In the genomic region with DNA sequence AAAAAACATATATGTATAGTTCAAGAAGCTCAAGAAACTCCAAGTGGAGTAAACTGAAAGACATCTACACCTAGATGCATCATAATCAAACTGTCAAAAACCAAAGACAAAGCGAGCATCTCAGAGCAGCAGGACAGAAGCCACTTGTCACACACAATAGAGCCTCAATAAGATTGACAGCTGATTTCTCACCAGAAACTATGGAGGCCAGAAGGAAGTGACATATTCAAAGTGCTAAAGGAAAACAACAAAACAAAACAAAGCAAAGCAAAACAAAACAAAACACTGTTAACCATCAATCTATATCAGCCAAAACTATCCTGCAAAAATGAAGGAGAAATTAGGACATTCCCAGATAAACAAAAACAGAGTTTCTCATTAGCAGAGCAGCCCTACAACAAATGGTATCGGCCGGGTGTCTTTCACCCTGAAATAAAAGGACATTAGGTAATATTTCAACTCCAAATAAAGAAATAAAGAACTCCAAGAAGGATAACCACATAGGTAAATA, we compare ENCODE assay signal across 21 cellular contexts.
DNase-seq lines count a peak whose midpoint lies in the region; ATAC-seq and TF ChIP-seq lines count a peak whose summit lies in the region.
"Had no signal": no experiment of that assay in that cellular context is flagged by ENCODE, and none has a peak within 500 bp of the region (broad histone marks: within the 10 kb centered on the region; RNA-seq: fewer than 3 reads in every experiment).

No MANE protein-coding gene starts in this region.

- H3K9me3 Mint-ChIP-seq in MCF 10A (ENCODE audit: unreplicated experiment) (peaks cover 22% of the 10 kb centered on the region), WTC11 (peaks cover 35% of the 10 kb centered on the region)

- TF ChIP-seq CTCF in MCF 10A (IDR thresholded peaks at IDR 0.05; ENCODE audit: unreplicated experiment) (no peak), mammary epithelial cell (conservative IDR thresholded peaks at IDR 0.05 in 1 of 2, IDR thresholded peaks at IDR 0.05 in 1 of 2; ENCODE audit: extremely low read depth in 1 of 2, insufficient read depth in 1 of 2, low read depth in 1 of 2, low read length in 2 of 2) (no peak), WTC11 (IDR thresholded peaks at IDR 0.05) (no peak)

- H3K27ac Mint-ChIP-seq in MCF 10A (ENCODE audit: low read depth, unreplicated experiment), result no peak overlapping the region
- no peak overlapping the region for H3K27ac Mint-ChIP-seq in WTC11
- H3K27ac Mint-ChIP-seq: activated T-helper 1 cell treated with anti-CD3 and anti-CD28 coated beads, Interleukin-12 subunit alpha, Interleukin-12 subunit beta, Interleukin-2, Interleukin-4 antibody, amounts not matched to agents 30 ng/mL and 10 ng/mL and 1 ng/mL, durations not matched to agents 14 hours and 24 hours and 36 hours; CD4-positive, alpha-beta T cell; natural killer cell treated with Interleukin-12 subunit alpha and Interleukin-12 subunit beta and Interleukin-15 and Interleukin-18, amount 100 ng/mL, for 72 hours had no signal

- H4K20me1 ChIP-seq in mammary epithelial cell (ENCODE audit: insufficient read depth, low read length), result no peaks in the 10 kb centered on the region

- H3K79me2 ChIP-seq in mammary epithelial cell (ENCODE audit: insufficient read depth, low read length), result no peaks in the 10 kb centered on the region
- H3K79me2 ChIP-seq: parathyroid adenoma had no signal

- POLR2A ChIA-PET in MCF 10A (lab: Yijun Ruan, JAX), result no interaction called here
- POLR2A ChIA-PET in WTC11 (lab: Charles Lee), result no interaction called here

- BruUV-seq in MCF 10A (replicated peaks; lab: Mats Ljungman, UMichigan) (no TSS peak), mammary epithelial cell (replicated peaks; lab: Mats Ljungman, UMichigan) (no TSS peak)

- CTCF ChIA-PET in MCF 10A (lab: Yijun Ruan, JAX), result no interaction called here
- CTCF ChIA-PET in mammary epithelial cell (lab: Charles Lee; ENCODE audit: low non-redundant PET), result no interaction called here
- CTCF ChIA-PET in WTC11 (lab: Charles Lee), result no interaction called here

- intact Hi-C loops in MCF 10A (cut with micrococcal nuclease) (no loop called here), mammary epithelial cell (cut with micrococcal nuclease) (no loop called here)

- H3K36me3 Mint-ChIP-seq in MCF 10A (ENCODE audit: insufficient read depth, unreplicated experiment), result peaks cover 5% of the 10 kb centered on the region
- H3K36me3 Mint-ChIP-seq in WTC11, result peaks cover 24% of the 10 kb centered on the region

- ATAC-seq in WTC11 (no peak), HG03565 (IDR thresholded peaks at IDR 0.05; ENCODE audit: unreplicated experiment) (no peak), GM21360 (IDR thresholded peaks at IDR 0.05; ENCODE audit: unreplicated experiment) (no peak)
- ATAC-seq: natural killer cell treated with Interleukin-12 subunit alpha and Interleukin-12 subunit beta and Interleukin-15 and Interleukin-18, amount 100 ng/mL, for 72 hours had no signal

- 75% methylated on average over 3 of the region's 3 CpGs for WGBS in mammary epithelial cell (ENCODE audit: low coverage, missing lambda C conversion rate)

- H3K9ac ChIP-seq in mammary epithelial cell (ENCODE audit: insufficient read depth, low read length), result no peak overlapping the region
- H3K9ac ChIP-seq: parathyroid adenoma had no signal

- in situ Hi-C loops in mammary epithelial cell (cut with MboI; ENCODE audit: low sequenced_read_pairs in 2 of 2), result loop anchor here in 1 of 2 donors (25.0 kb wide), 1 partner anchor 461 kb away; the partner anchor contains the start of gene SLC25A1

- H3K27me3 Mint-ChIP-seq in MCF 10A (ENCODE audit: insufficient read depth, unreplicated experiment) (peaks cover 38% of the 10 kb centered on the region), WTC11 (ENCODE audit: low read depth) (peaks cover 9% of the 10 kb centered on the region; the same call in 1 of the 2 replicates)

- no peak overlapping the region for H3K4me2 ChIP-seq in mammary epithelial cell (ENCODE audit: insufficient read depth, low read depth, low read length)

- H3K4me3 Mint-ChIP-seq in MCF 10A (ENCODE audit: unreplicated experiment) (no peak overlapping the region), WTC11 (no peak overlapping the region)
- H3K4me3 Mint-ChIP-seq: activated T-helper 1 cell treated with anti-CD3 and anti-CD28 coated beads, Interleukin-12 subunit alpha, Interleukin-12 subunit beta, Interleukin-2, Interleukin-4 antibody, amounts not matched to agents 30 ng/mL and 10 ng/mL and 1 ng/mL, durations not matched to agents 14 hours and 24 hours and 36 hours; CD4-positive, alpha-beta T cell; natural killer cell treated with Interleukin-12 subunit alpha and Interleukin-12 subunit beta and Interleukin-15 and Interleukin-18, amount 100 ng/mL, for 72 hours had no signal

- dilution Hi-C loops in mammary epithelial cell (cut with HindIII; ENCODE audit: low sequenced_read_pairs), result no loop called here

- no peaks in the 10 kb centered on the region for H3K4me1 Mint-ChIP-seq in MCF 10A (ENCODE audit: insufficient read depth, unreplicated experiment)
- peaks cover 14% of the 10 kb centered on the region for H3K4me1 Mint-ChIP-seq in WTC11

- no peaks in the 10 kb centered on the region for H3K36me3 ChIP-seq in mammary epithelial cell (ENCODE audit: insufficient read depth, low read length)
- H3K36me3 ChIP-seq: breast epithelium had no signal

- H3K27ac ChIP-seq in mammary epithelial cell (ENCODE audit: insufficient read depth, low read depth, low read length), result no peak overlapping the region
- H3K27ac ChIP-seq: breast epithelium, epithelial cell of prostate, parathyroid adenoma had no signal

- DNase-seq in MCF 10A (ENCODE audit: unreplicated experiment) (peak; percentile 15), mammary epithelial cell (no peak), MV-4-11 (lab: John Stamatoyannopoulos, UW) (peak; percentile 46), WTC11 (ENCODE audit: low spot score) (no peak), renal cortical epithelial cell (ENCODE audit: low read depth) (peak; percentile 25), germinal center (ENCODE audit: low spot score) (no peak)
- DNase-seq: CD4-positive, alpha-beta T cell; dermis blood vessel endothelial cell; foreskin melanocyte; kidney glomerular epithelial cell; NCI-H187; NCI-H446 treated with DMSO at 0.1 percent for 48 hours; SHP77 treated with DMSO at 0.1 percent for 48 hours; stimulated activated naive CD4-positive, alpha-beta T cell had no signal

- H2AFZ ChIP-seq in mammary epithelial cell (ENCODE audit: low read depth, low read length), result no peak overlapping the region
- H2AFZ ChIP-seq: parathyroid adenoma had no signal

- peaks cover 2% of the 10 kb centered on the region for H3K9me3 ChIP-seq in mammary epithelial cell (replicated peaks; ENCODE audit: insufficient read depth, low read length)

- H3K4me3 ChIP-seq in mammary epithelial cell (replicated peaks in 1 of 3; ENCODE audit: insufficient read depth in 1 of 3, low read depth in 2 of 3, low read length in 3 of 3), result no peak overlapping the region
- H3K4me3 ChIP-seq: breast epithelium had no signal

- H3K27me3 ChIP-seq in mammary epithelial cell (ENCODE audit: insufficient read depth, low read length), result no peaks in the 10 kb centered on the region

- no peaks in the 10 kb centered on the region for H3K4me1 ChIP-seq in mammary epithelial cell (ENCODE audit: insufficient read depth, low read length)
- H3K4me1 ChIP-seq: breast epithelium had no signal

TF ChIP-seq in WTC11, 78 proteins besides CTCF, POLR2A, EP300 and RAD21:
- peak; percentile 100 for TF ChIP-seq ZNF317 (CRISPR knock-in tag; IDR thresholded peaks at IDR 0.05; ENCODE audit: borderline replicate concordance, low read depth)
- TF ChIP-seq, protein P1, sequence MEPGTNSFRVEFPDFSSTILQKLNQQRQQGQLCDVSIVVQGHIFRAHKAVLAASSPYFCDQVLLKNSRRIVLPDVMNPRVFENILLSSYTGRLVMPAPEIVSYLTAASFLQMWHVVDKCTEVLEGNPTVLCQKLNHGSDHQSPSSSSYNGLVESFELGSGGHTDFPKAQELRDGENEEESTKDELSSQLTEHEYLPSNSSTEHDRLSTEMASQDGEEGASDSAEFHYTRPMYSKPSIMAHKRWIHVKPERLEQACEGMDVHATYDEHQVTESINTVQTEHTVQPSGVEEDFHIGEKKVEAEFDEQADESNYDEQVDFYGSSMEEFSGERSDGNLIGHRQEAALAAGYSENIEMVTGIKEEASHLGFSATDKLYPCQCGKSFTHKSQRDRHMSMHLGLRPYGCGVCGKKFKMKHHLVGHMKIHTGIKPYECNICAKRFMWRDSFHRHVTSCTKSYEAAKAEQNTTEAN (CRISPR knock-in tag; IDR thresholded peaks at IDR 0.05), result no peak
- no peak for TF ChIP-seq ATF1 (CRISPR knock-in tag; IDR thresholded peaks at IDR 0.05)
- TF ChIP-seq TEAD4 (CRISPR knock-in tag; IDR thresholded peaks at IDR 0.05), result no peak
- TF ChIP-seq USF2 (CRISPR knock-in tag; IDR thresholded peaks at IDR 0.05), result no peak

Comparison
In these comparisons a context has a peak if more than half of its experiments do, and no peak if none do; other contexts are left out.
1. DNase-seq: peak in MCF 10A (single experiment), MV-4-11 (single experiment) and renal cortical epithelial cell (single experiment); none in mammary epithelial cell (single experiment), WTC11 (single experiment) and germinal center (single experiment).